In the genomic region with DNA sequence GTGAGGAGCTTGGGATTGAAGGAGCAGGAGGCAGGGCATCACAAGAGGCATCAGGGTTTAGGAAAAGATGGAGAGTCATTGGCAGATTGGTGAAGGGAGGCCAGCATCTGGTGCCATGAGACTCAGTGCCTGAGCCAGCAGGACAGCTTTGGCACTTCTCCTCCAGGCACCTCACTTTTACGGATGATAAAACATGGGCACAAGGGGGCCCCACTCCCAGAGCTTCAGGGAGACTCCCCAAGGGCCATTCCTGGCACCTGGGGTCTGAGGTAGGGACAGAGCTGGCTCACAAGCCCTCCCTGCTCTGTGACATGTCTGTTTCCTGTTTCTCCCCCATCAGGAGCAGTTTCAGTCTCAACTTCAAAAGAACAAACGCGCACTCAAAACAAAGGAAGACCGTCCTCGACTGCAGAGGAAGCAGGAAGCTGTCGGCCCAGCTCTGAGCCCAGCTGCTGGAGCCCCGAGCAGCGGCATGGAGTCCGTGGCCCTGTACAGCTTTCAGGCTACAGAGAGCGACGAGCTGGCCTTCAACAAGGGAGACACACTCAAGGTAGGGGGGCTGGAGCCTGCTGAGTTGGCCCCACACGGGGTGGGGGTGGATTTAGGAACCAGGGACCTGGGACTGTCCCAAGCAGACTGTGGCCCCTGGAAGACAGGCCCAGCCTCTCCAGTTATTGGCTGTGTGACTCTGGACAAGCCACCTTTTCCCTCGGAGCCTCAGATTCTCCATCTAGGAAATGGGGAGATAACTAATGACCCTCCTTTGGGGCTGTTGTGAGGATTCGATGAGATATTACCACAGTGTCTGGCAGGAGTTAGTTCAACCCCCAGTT, we compare ENCODE assay signal across 9 cellular contexts. TPM values are rescaled to one million over a fixed set of nuclear protein-coding genes. Genes with fewer than 3 reads are reported as not detected.
A peak's percentile ranks its signal among the peaks of the same experiment; 100 is the strongest.
DNase-seq lines count a peak whose midpoint lies in the region; ATAC-seq and TF ChIP-seq lines count a peak whose summit lies in the region.
"Not testable (repeated sequence)": the region's sequence is repeated elsewhere in the genome, so short reads cannot be mapped to it uniquely, and the experiment has no call there.
"Had no signal": no experiment of that assay in that cellular context is flagged by ENCODE, and none has a peak within 500 bp of the region (broad histone marks: within the 10 kb centered on the region; RNA-seq: fewer than 3 reads in every experiment).

A gene (plus strand): TSS at position 442 of the 833 bp plus-strand sequence. CDS start 31 bp downstream, at position 473.

- not testable (repeated sequence) for H3K4me3 Mint-ChIP-seq in CD4-positive, CD25-positive, alpha-beta regulatory T cell; activated CD8-positive, alpha-beta memory T cell treated with anti-CD3 and anti-CD28 coated beads, Interleukin-2, amount 10 ng/mL, durations not matched to agents 7 days and 5 days; central memory CD8-positive, alpha-beta T cell

- H3K36me3 Mint-ChIP-seq in CD4-positive, CD25-positive, alpha-beta regulatory T cell; activated CD8-positive, alpha-beta memory T cell treated with anti-CD3 and anti-CD28 coated beads, Interleukin-2, amount 10 ng/mL, durations not matched to agents 7 days and 5 days; central memory CD8-positive, alpha-beta T cell (ENCODE audit: insufficient read depth): not testable (repeated sequence)

- TF ChIP-seq CTCF in lower lobe of right lung (IDR thresholded peaks at IDR 0.05); spleen (IDR thresholded peaks at IDR 0.05 in 8 of 11, conservative IDR thresholded peaks at IDR 0.05 in 3 of 11): not testable (repeated sequence)

- not testable (repeated sequence) for H3K9me3 Mint-ChIP-seq in CD4-positive, CD25-positive, alpha-beta regulatory T cell; activated CD8-positive, alpha-beta memory T cell treated with anti-CD3 and anti-CD28 coated beads, Interleukin-2, amount 10 ng/mL, durations not matched to agents 7 days and 5 days (ENCODE audit: low read depth); central memory CD8-positive, alpha-beta T cell

- H3K36me3 ChIP-seq in CD4-positive, CD25-positive, alpha-beta regulatory T cell (ENCODE audit: control insufficient read depth, insufficient read depth, low read length); lower lobe of right lung; spleen: not testable (repeated sequence)

- intact Hi-C loops in T-helper 1 cell treated with Interleukin-12 subunit alpha and Interleukin-12 subunit beta and Interleukin-4 antibody, amounts not matched to agents 30 ng/mL and 1 ng/mL, for 36 hours (cut with micrococcal nuclease); Right ventricle myocardium superior (cut with DNase I); lower lobe of right lung (cut with DNase I); spleen (cut with DNase I; ENCODE audit: low total_unique reads): not testable (repeated sequence)

- not testable (repeated sequence) for H3K27ac ChIP-seq in CD4-positive, CD25-positive, alpha-beta regulatory T cell (ENCODE audit: insufficient read depth, low read length, poor library complexity, severe bottlenecking); lower lobe of right lung; spleen

- not testable (repeated sequence) for TF ChIP-seq POLR2A in spleen (IDR thresholded peaks at IDR 0.05)

- not testable (repeated sequence) for DNase-seq in CD4-positive, CD25-positive, alpha-beta regulatory T cell; activated CD8-positive, alpha-beta memory T cell treated with anti-CD3 and anti-CD28 coated beads, Interleukin-2, amount 10 ng/mL, durations not matched to agents 7 days and 5 days; central memory CD8-positive, alpha-beta T cell (ENCODE audit: low spot score in 2 of 2); Right ventricle myocardium superior; lower lobe of right lung; spleen

- H3K4me1 Mint-ChIP-seq in CD4-positive, CD25-positive, alpha-beta regulatory T cell; activated CD8-positive, alpha-beta memory T cell treated with anti-CD3 and anti-CD28 coated beads, Interleukin-2, amount 10 ng/mL, durations not matched to agents 7 days and 5 days; central memory CD8-positive, alpha-beta T cell: not testable (repeated sequence)

- CTCF ChIA-PET in activated CD8-positive, alpha-beta memory T cell treated with anti-CD3 and anti-CD28 coated beads, Interleukin-2, amount 10 ng/mL, durations not matched to agents 7 days and 5 days (lab: Charles Lee): not testable (repeated sequence)

- not testable (repeated sequence) for H3K4me1 ChIP-seq in CD4-positive, CD25-positive, alpha-beta regulatory T cell (ENCODE audit: control insufficient read depth, insufficient read depth, low read length, poor library complexity, severe bottlenecking); lower lobe of right lung; spleen

- H3K9me3 ChIP-seq in CD4-positive, CD25-positive, alpha-beta regulatory T cell (ENCODE audit: control insufficient read depth in 2 of 2, low read length in 2 of 2); lower lobe of right lung; spleen: not testable (repeated sequence)

- no CpG with 5 or more reads among the region's 14 CpGs for WGBS in spleen, 5 donors

- H3K4me3 ChIP-seq in CD4-positive, CD25-positive, alpha-beta regulatory T cell (ENCODE audit: low read depth, low read length); lower lobe of right lung: not testable (repeated sequence)
- H3K4me3 ChIP-seq in spleen: peak within 1 kb of the TSS in 1 of 8 donors; percentile 53

- H3K27me3 ChIP-seq in CD4-positive, CD25-positive, alpha-beta regulatory T cell (ENCODE audit: control insufficient read depth, insufficient read depth, low read length); lower lobe of right lung (ENCODE audit: low read depth); spleen (replicated peaks in 1 of 7): not testable (repeated sequence)

- peak; percentile 79 to 82 for ATAC-seq in CD4-positive, CD25-positive, alpha-beta regulatory T cell (ENCODE audit: low read depth in 2 of 2)
- ATAC-seq in GM21529 (IDR thresholded peaks at IDR 0.05; ENCODE audit: unreplicated experiment) (peak; percentile 36), Right ventricle myocardium superior (ENCODE audit: poor library complexity) (peak; percentile 46), lower lobe of right lung (peak; percentile 41 to 54)
- peak; percentile 89 for ATAC-seq in activated CD8-positive, alpha-beta memory T cell treated with anti-CD3 and anti-CD28 coated beads, Interleukin-2, amount 10 ng/mL, durations not matched to agents 7 days and 5 days
- ATAC-seq in central memory CD8-positive, alpha-beta T cell (replicated peaks; ENCODE audit: extremely low read depth, poor library complexity, severe bottlenecking): peak; percentile 95

- H3K27ac Mint-ChIP-seq in CD4-positive, CD25-positive, alpha-beta regulatory T cell; activated CD8-positive, alpha-beta memory T cell treated with anti-CD3 and anti-CD28 coated beads, Interleukin-2, amount 10 ng/mL, durations not matched to agents 7 days and 5 days; central memory CD8-positive, alpha-beta T cell (ENCODE audit: low read depth): not testable (repeated sequence)

- H3K27me3 Mint-ChIP-seq in CD4-positive, CD25-positive, alpha-beta regulatory T cell; activated CD8-positive, alpha-beta memory T cell treated with anti-CD3 and anti-CD28 coated beads, Interleukin-2, amount 10 ng/mL, durations not matched to agents 7 days and 5 days; central memory CD8-positive, alpha-beta T cell: not testable (repeated sequence)

RNA-seq across cellular contexts. Expression of the gene that starts here (rescaled TPM):
- 37.1 TPM for total RNA-seq in CD4-positive, CD25-positive, alpha-beta regulatory T cell
- 1 to 10 TPM in 3 of 4 donors, under 1 TPM in 1; 0.80 to 1.6 (median 1.4) TPM for polyA plus RNA-seq in CD4-positive, CD25-positive, alpha-beta regulatory T cell
- total RNA-seq in T-helper 1 cell treated with Interleukin-12 subunit alpha and Interleukin-12 subunit beta and Interleukin-4 antibody, amounts not matched to agents 30 ng/mL and 1 ng/mL, for 36 hours: 22.9 and 23.2 TPM in 2 replicates
- 1 to 10 TPM; 7.5 to 8.1 TPM for total RNA-seq in activated CD8-positive, alpha-beta memory T cell treated with anti-CD3 and anti-CD28 coated beads, Interleukin-2, amount 10 ng/mL, durations not matched to agents 7 days and 5 days
- total RNA-seq in Right ventricle myocardium superior (1.5 TPM), lower lobe of right lung (10.8 TPM), spleen (100 to 1,000 TPM in 1 of 7 donors, 10 to 100 TPM in 6; 42.7 to 112 (median 65.1) TPM)
- polyA plus RNA-seq in spleen: 10 to 100 TPM; 13.0 to 54.5 (median 15.5) TPM
- total RNA-seq: IMR-90 had no signal
- polyA plus RNA-seq: IMR-90 had no signal

Comparison
In these comparisons a context has a peak if more than half of its experiments do, and no peak if none do; other contexts are left out.
1. RNA of the gene that starts here (polyA plus RNA-seq): 13.0 to 54.5 TPM in spleen; 0.80 to 1.6 TPM in CD4-positive, CD25-positive, alpha-beta regulatory T cell; every median in the first group is over 4 times any median in the second.
2. ATAC-seq: peak in every context shown above with its lines; median percentile 95 in central memory CD8-positive, alpha-beta T cell; 89 in activated CD8-positive, alpha-beta memory T cell treated with anti-CD3 and anti-CD28 coated beads, Interleukin-2, amount 10 ng/mL, durations not matched to agents 7 days and 5 days; 80 in CD4-positive, CD25-positive, alpha-beta regulatory T cell; 48 in lower lobe of right lung; 46 in Right ventricle myocardium superior; 36 in GM21529.